1 cellular context compared by ENCODE assay signal in genomic region chr3:107523361-107524213, GRCh38.
A peak's percentile ranks its signal among the peaks of the same experiment; 100 is the strongest.
TF ChIP-seq lines count a peak whose summit lies in the region.

No MANE protein-coding gene starts in this region.

TF ChIP-seq in K562, 482 proteins besides CTCF, POLR2A, EP300 and RAD21 (continued from another document and continues in another):
- peak; percentile 11; the same call in 1 of the 2 replicates for TF ChIP-seq ZBTB40 (IDR thresholded peaks at IDR 0.05)
- TF ChIP-seq ZBTB40 (CRISPR knock-in tag; IDR thresholded peaks at IDR 0.05) = no peak
- TF ChIP-seq ZNF407 (IDR thresholded peaks at IDR 0.05; ENCODE audit: low read depth) = no peak
- TF ChIP-seq, protein P1, sequence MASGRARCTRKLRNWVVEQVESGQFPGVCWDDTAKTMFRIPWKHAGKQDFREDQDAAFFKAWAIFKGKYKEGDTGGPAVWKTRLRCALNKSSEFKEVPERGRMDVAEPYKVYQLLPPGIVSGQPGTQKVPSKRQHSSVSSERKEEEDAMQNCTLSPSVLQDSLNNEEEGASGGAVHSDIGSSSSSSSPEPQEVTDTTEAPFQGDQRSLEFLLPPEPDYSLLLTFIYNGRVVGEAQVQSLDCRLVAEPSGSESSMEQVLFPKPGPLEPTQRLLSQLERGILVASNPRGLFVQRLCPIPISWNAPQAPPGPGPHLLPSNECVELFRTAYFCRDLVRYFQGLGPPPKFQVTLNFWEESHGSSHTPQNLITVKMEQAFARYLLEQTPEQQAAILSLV (tag; IDR thresholded peaks at IDR 0.05) = no peak
- TF ChIP-seq EHMT2 (IDR thresholded peaks at IDR 0.05) = 0 out of 2 replicates have a peak, but pooled peaks have one; percentile 32
- TF ChIP-seq HDAC1 (IDR thresholded peaks at IDR 0.05) = peak in 1 of 2 experiments; percentile 62; a peak in 1 of 4 replicates
- TF ChIP-seq ZNF408 (CRISPR knock-in tag; IDR thresholded peaks at IDR 0.05; ENCODE audit: low read depth) = no peak
- TF ChIP-seq ZNF75A (CRISPR knock-in tag; IDR thresholded peaks at IDR 0.05) = no peak
- no peak for TF ChIP-seq ZNF134 (CRISPR knock-in tag; conservative IDR thresholded peaks at IDR 0.05)
- no peak for TF ChIP-seq PTBP1 (IDR thresholded peaks at IDR 0.05; ENCODE audit: low read depth, low read length)
- no peak for TF ChIP-seq HEY1 (CRISPR knock-in tag; IDR thresholded peaks at IDR 0.05; ENCODE audit: borderline replicate concordance)
- no peak for TF ChIP-seq KAT7 (CRISPR knock-in tag; IDR thresholded peaks at IDR 0.05; ENCODE audit: borderline replicate concordance)
- TF ChIP-seq, protein P2, sequence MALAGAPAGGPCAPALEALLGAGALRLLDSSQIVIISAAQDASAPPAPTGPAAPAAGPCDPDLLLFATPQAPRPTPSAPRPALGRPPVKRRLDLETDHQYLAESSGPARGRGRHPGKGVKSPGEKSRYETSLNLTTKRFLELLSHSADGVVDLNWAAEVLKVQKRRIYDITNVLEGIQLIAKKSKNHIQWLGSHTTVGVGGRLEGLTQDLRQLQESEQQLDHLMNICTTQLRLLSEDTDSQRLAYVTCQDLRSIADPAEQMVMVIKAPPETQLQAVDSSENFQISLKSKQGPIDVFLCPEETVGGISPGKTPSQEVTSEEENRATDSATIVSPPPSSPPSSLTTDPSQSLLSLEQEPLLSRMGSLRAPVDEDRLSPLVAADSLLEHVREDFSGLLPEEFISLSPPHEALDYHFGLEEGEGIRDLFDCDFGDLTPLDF (CRISPR knock-in tag; IDR thresholded peaks at IDR 0.05) = no peak
- TF ChIP-seq, protein P3, sequence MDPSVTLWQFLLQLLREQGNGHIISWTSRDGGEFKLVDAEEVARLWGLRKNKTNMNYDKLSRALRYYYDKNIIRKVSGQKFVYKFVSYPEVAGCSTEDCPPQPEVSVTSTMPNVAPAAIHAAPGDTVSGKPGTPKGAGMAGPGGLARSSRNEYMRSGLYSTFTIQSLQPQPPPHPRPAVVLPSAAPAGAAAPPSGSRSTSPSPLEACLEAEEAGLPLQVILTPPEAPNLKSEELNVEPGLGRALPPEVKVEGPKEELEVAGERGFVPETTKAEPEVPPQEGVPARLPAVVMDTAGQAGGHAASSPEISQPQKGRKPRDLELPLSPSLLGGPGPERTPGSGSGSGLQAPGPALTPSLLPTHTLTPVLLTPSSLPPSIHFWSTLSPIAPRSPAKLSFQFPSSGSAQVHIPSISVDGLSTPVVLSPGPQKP (CRISPR knock-in tag; IDR thresholded peaks at IDR 0.05) = no peak
- no peak for TF ChIP-seq SETDB1 (IDR thresholded peaks at IDR 0.05; ENCODE audit: low read length)
- no peak for TF ChIP-seq CHAMP1 (IDR thresholded peaks at IDR 0.05)
- 0 out of 2 replicates have a peak, but pooled peaks have one; percentile 30 for TF ChIP-seq DIDO1 (tag; IDR thresholded peaks at IDR 0.05; ENCODE audit: low read depth)
- TF ChIP-seq ESRRB (CRISPR knock-in tag; IDR thresholded peaks at IDR 0.05; ENCODE audit: borderline replicate concordance) = no peak
- no peak for TF ChIP-seq ZNF143 (CRISPR knock-in tag; IDR thresholded peaks at IDR 0.05)
- no peak for TF ChIP-seq NR2C2 (CRISPR knock-in tag; IDR thresholded peaks at IDR 0.05)
- 0 out of 2 replicates have a peak, but pooled peaks have one; percentile 25 for TF ChIP-seq NR2C2 (tag; IDR thresholded peaks at IDR 0.05)
- TF ChIP-seq MAFG (tag; conservative IDR thresholded peaks at IDR 0.05) = no peak
- TF ChIP-seq HMGXB4 (CRISPR knock-in tag; IDR thresholded peaks at IDR 0.05) = no peak
- TF ChIP-seq CC2D1A (IDR thresholded peaks at IDR 0.05) = no peak
- no peak for TF ChIP-seq ARID3A (IDR thresholded peaks at IDR 0.05; ENCODE audit: borderline replicate concordance, low read depth, low read length)
- TF ChIP-seq L3MBTL2 (IDR thresholded peaks at IDR 0.05) = no peak
